ENCODE assay signal across 16 cellular contexts in genomic region chr11:85756401-85757200, GRCh38. TPM values are rescaled to one million over a fixed set of nuclear protein-coding genes. Genes with fewer than 3 reads are reported as not detected.
DNase-seq lines count a peak whose midpoint lies in the region; ATAC-seq and TF ChIP-seq lines count a peak whose summit lies in the region.
"Had no signal": no experiment of that assay in that cellular context is flagged by ENCODE, and none has a peak within 500 bp of the region (broad histone marks: within the 10 kb centered on the region; RNA-seq: fewer than 3 reads in every experiment).

No MANE protein-coding gene starts in this region.

- H3K36me3 ChIP-seq in ovary, result no peaks in the 10 kb centered on the region
- H3K36me3 ChIP-seq: uterus had no signal

- H3K4me1 Mint-ChIP-seq in activated CD8-positive, alpha-beta T cell treated with anti-CD3 and anti-CD28 coated beads for 36 hours (ENCODE audit: low read depth), result peaks cover 81% of the 10 kb centered on the region
- H3K4me1 Mint-ChIP-seq in effector memory CD8-positive, alpha-beta T cell (ENCODE audit: low read depth in 2 of 2), result peaks cover 68 to 82% of the 10 kb centered on the region in 2 donors
- peaks cover 87% of the 10 kb centered on the region for H3K4me1 Mint-ChIP-seq in stimulated activated naive CD8-positive, alpha-beta T cell treated with anti-CD3 and anti-CD28 coated beads, Interleukin-15, amount 100 ng/mL, for 72 hours

- H3K36me3 Mint-ChIP-seq in activated CD8-positive, alpha-beta T cell treated with anti-CD3 and anti-CD28 coated beads for 36 hours (ENCODE audit: low read depth), result peaks cover 7% of the 10 kb centered on the region
- H3K36me3 Mint-ChIP-seq in effector memory CD8-positive, alpha-beta T cell (ENCODE audit: insufficient read depth), result peaks cover 31% of the 10 kb centered on the region

- DNase-seq in activated gamma-delta T cell treated with Interleukin-2 at 50 U/mL for 16 hours (peak; percentile 54), activated gamma-delta T cell (lab: John Stamatoyannopoulos, UW) (no peak), middle frontal gyrus (ENCODE audit: extremely low spot score, low spot score) (no peak), NAMALWA (ENCODE audit: low spot score) (no peak), ovary (no peak)
- DNase-seq in activated CD8-positive, alpha-beta T cell treated with anti-CD3 and anti-CD28 coated beads for 36 hours, result peak; percentile 63
- DNase-seq in effector memory CD8-positive, alpha-beta T cell, result peak; percentile 58 to 66 (median 60)
- DNase-seq in stimulated activated naive CD8-positive, alpha-beta T cell treated with anti-CD3 and anti-CD28 coated beads, Interleukin-15, amount 100 ng/mL, for 72 hours, result no peak
- DNase-seq: activated CD4-positive, CD25-positive, alpha-beta regulatory T cell treated with anti-CD3 and anti-CD28 coated beads, Interleukin-2, amount 50 U/mL, for 72 hours; DMS79 treated with DMSO at 0.1 percent for 48 hours; H7; NCI-H1092 treated with DMSO at 0.1 percent for 48 hours; Right ventricle myocardium superior; uterus had no signal

- no peaks in the 10 kb centered on the region for H3K9me3 ChIP-seq in ovary
- H3K9me3 ChIP-seq: uterus had no signal

- H3K4me3 ChIP-seq in ovary, result no peak overlapping the region
- H3K4me3 ChIP-seq: skin epidermis, uterus had no signal

- no peak overlapping the region for H3K27ac ChIP-seq in ovary
- H3K27ac ChIP-seq: uterus had no signal

- 85 to 95% (median 92%) methylated on average over 6 of the region's 6 CpGs for WGBS in ovary, 3 donors

- POLR2A ChIA-PET in activated CD8-positive, alpha-beta T cell treated with anti-CD3 and anti-CD28 coated beads for 36 hours (lab: Charles Lee), result interaction anchor here (1.3 to 1.6 kb wide), 2 partner anchors 11 to 92 kb away, joined by 4 to 7 read pairs; partner anchors contain the start of gene CREBZF

- TF ChIP-seq CTCF in activated CD8-positive, alpha-beta T cell treated with anti-CD3 and anti-CD28 coated beads for 36 hours (IDR thresholded peaks at IDR 0.05), result no peak
- no peak for TF ChIP-seq CTCF in ovary (IDR thresholded peaks at IDR 0.05)

- intact Hi-C loops in activated CD8-positive, alpha-beta T cell treated with anti-CD3 and anti-CD28 coated beads for 36 hours (cut with micrococcal nuclease), result loop anchor here (10.0 kb wide), 2 partner anchors 92 to 538 kb away; partner anchors contain the start of gene CREBZF
- intact Hi-C loops in ovary (cut with DNase I), result no loop called here

- no peaks in the 10 kb centered on the region for H3K27me3 Mint-ChIP-seq in activated CD8-positive, alpha-beta T cell treated with anti-CD3 and anti-CD28 coated beads for 36 hours
- no peaks in the 10 kb centered on the region for H3K27me3 Mint-ChIP-seq in effector memory CD8-positive, alpha-beta T cell
- no peaks in the 10 kb centered on the region for H3K27me3 Mint-ChIP-seq in stimulated activated naive CD8-positive, alpha-beta T cell treated with anti-CD3 and anti-CD28 coated beads, Interleukin-15, amount 100 ng/mL, for 72 hours

- no peaks in the 10 kb centered on the region for H3K27me3 ChIP-seq in ovary
- H3K27me3 ChIP-seq: uterus had no signal

- TF ChIP-seq EP300 in ovary (IDR thresholded peaks at IDR 0.05), result no peak

- CTCF ChIA-PET in activated CD8-positive, alpha-beta T cell treated with anti-CD3 and anti-CD28 coated beads for 36 hours (lab: Charles Lee), result interaction anchor here (1.1 kb wide), 1 partner anchor 24 kb away, joined by 4 read pairs; no protein-coding TSS in a partner anchor

- no peak overlapping the region for H3K4me3 Mint-ChIP-seq in activated CD8-positive, alpha-beta T cell treated with anti-CD3 and anti-CD28 coated beads for 36 hours
- H3K4me3 Mint-ChIP-seq in effector memory CD8-positive, alpha-beta T cell, result peak overlapping the region; percentile 54 to 71
- H3K4me3 Mint-ChIP-seq in stimulated activated naive CD8-positive, alpha-beta T cell treated with anti-CD3 and anti-CD28 coated beads, Interleukin-15, amount 100 ng/mL, for 72 hours, result peak overlapping the region; percentile 6 to 33
- H3K4me3 Mint-ChIP-seq: nephron had no signal

- no peak for TF ChIP-seq POLR2A in ovary (IDR thresholded peaks at IDR 0.05)

- no peaks in the 10 kb centered on the region for H3K4me1 ChIP-seq in ovary (ENCODE audit: insufficient read depth)
- H3K4me1 ChIP-seq: uterus had no signal

- peak overlapping the region; percentile 47 for H3K27ac Mint-ChIP-seq in activated CD8-positive, alpha-beta T cell treated with anti-CD3 and anti-CD28 coated beads for 36 hours
- H3K27ac Mint-ChIP-seq in effector memory CD8-positive, alpha-beta T cell, result peak overlapping the region; percentile 95 to 98
- H3K27ac Mint-ChIP-seq in stimulated activated naive CD8-positive, alpha-beta T cell treated with anti-CD3 and anti-CD28 coated beads, Interleukin-15, amount 100 ng/mL, for 72 hours, result no peak overlapping the region

- ATAC-seq in activated CD8-positive, alpha-beta T cell treated with anti-CD3 and anti-CD28 coated beads for 36 hours, result peak; percentile 5
- peak; percentile 54 for ATAC-seq in effector memory CD8-positive, alpha-beta T cell (replicated peaks)
- no peak for ATAC-seq in stimulated activated naive CD8-positive, alpha-beta T cell treated with anti-CD3 and anti-CD28 coated beads, Interleukin-15, amount 100 ng/mL, for 72 hours

- no peaks in the 10 kb centered on the region for H3K9me3 Mint-ChIP-seq in activated CD8-positive, alpha-beta T cell treated with anti-CD3 and anti-CD28 coated beads for 36 hours
- peaks cover 0 to 5% of the 10 kb centered on the region in 2 donors for H3K9me3 Mint-ChIP-seq in effector memory CD8-positive, alpha-beta T cell
- peaks cover 0 to 3% of the 10 kb centered on the region in 2 donors for H3K9me3 Mint-ChIP-seq in stimulated activated naive CD8-positive, alpha-beta T cell treated with anti-CD3 and anti-CD28 coated beads, Interleukin-15, amount 100 ng/mL, for 72 hours
- H3K9me3 Mint-ChIP-seq: nephron had no signal

RNA-seq across cellular contexts. Expression of gene SYTL2, which starts 54.3 kb away (rescaled TPM):
- total RNA-seq in activated CD8-positive, alpha-beta T cell treated with anti-CD3 and anti-CD28 coated beads for 36 hours, result 10 to 100 TPM in 1 of 2 experiments, 1 to 10 TPM in 1; 9.5 to 11.2 TPM
- total RNA-seq in ovary, result 10 to 100 TPM in 2 of 7 donors, 1 to 10 TPM in 5; 4.2 to 13.7 (median 8.2) TPM
- 10 to 100 TPM in 1 of 2 donors, 1 to 10 TPM in 1; 7.9 to 26.1 TPM for polyA plus RNA-seq in ovary

Comparison
In these comparisons a context has a peak if more than half of its experiments do, and no peak if none do; other contexts are left out.
1. DNase-seq: peak in activated gamma-delta T cell treated with Interleukin-2 at 50 U/mL for 16 hours (single experiment), activated CD8-positive, alpha-beta T cell treated with anti-CD3 and anti-CD28 coated beads for 36 hours (single experiment) and effector memory CD8-positive, alpha-beta T cell (3 of 3); none in activated gamma-delta T cell (single experiment), stimulated activated naive CD8-positive, alpha-beta T cell treated with anti-CD3 and anti-CD28 coated beads, Interleukin-15, amount 100 ng/mL, for 72 hours (0 of 2), middle frontal gyrus (single experiment), NAMALWA (single experiment) and ovary (0 of 5).
2. H3K27ac Mint-ChIP-seq: peak in activated CD8-positive, alpha-beta T cell treated with anti-CD3 and anti-CD28 coated beads for 36 hours (single experiment) and effector memory CD8-positive, alpha-beta T cell (2 of 2); none in stimulated activated naive CD8-positive, alpha-beta T cell treated with anti-CD3 and anti-CD28 coated beads, Interleukin-15, amount 100 ng/mL, for 72 hours (0 of 2).